Comparison of ENCODE assay signal across 8 cellular contexts in genomic region chr6:17987576-17988421, GRCh38. TPM values are rescaled to one million over a fixed set of nuclear protein-coding genes. Genes with fewer than 3 reads are reported as not detected.
A peak's percentile ranks its signal among the peaks of the same experiment; 100 is the strongest.
DNase-seq lines count a peak whose midpoint lies in the region; ATAC-seq and TF ChIP-seq lines count a peak whose summit lies in the region.

Gene KIF13A, minus strand, starts transcription at chr6:17987635. Its CDS starts 172 bp downstream, at chr6:17987463.

- H3K9me3 ChIP-seq in left ventricle myocardium inferior (replicated peaks) (no peaks in the 10 kb centered on the region), parathyroid adenoma (ENCODE audit: control insufficient read depth, low read length) (no peaks in the 10 kb centered on the region)

- TF ChIP-seq CTCF in left ventricle myocardium inferior (IDR thresholded peaks at IDR 0.05; ENCODE audit: borderline replicate concordance) (peak; percentile 50), parathyroid adenoma (IDR thresholded peaks at IDR 0.05) (peak; percentile 30)

- H3K27me3 ChIP-seq in left ventricle myocardium inferior (ENCODE audit: low read depth) (no peaks in the 10 kb centered on the region), parathyroid adenoma (ENCODE audit: control insufficient read depth, insufficient read depth, low read length) (no peaks in the 10 kb centered on the region)

- peak within 1 kb of the TSS; percentile 93 for H2AFZ ChIP-seq in parathyroid adenoma

- peak within 1 kb of the TSS; percentile 47 for H3K9ac ChIP-seq in parathyroid adenoma

- H3K4me1 ChIP-seq in left ventricle myocardium inferior (peaks cover 53% of the 10 kb centered on the region), parathyroid adenoma (peaks cover 17% of the 10 kb centered on the region)

- peak; percentile 61 for DNase-seq in ELF-1 (ENCODE audit: low read depth, low spot score)
- DNase-seq in HuH-7.5 (ENCODE audit: low spot score): peak; percentile 60
- DNase-seq in RKO (ENCODE audit: low spot score): peak; percentile 57
- peak in 57 of 58 donors; percentile 5 to 83 (median 64) for DNase-seq in anterior cingulate cortex (lab: John Stamatoyannopoulos, UW)
- peak; percentile 73 for DNase-seq in left ventricle myocardium inferior
- no peak for DNase-seq in NK-92 (lab: John Stamatoyannopoulos, UW; ENCODE audit: unreplicated experiment)

- H3K4me3 ChIP-seq in left ventricle myocardium inferior (peak within 1 kb of the TSS; percentile 90), parathyroid adenoma (ENCODE audit: low read depth, low read length) (peak within 1 kb of the TSS; percentile 85)

- H3K36me3 ChIP-seq in left ventricle myocardium inferior: no peaks in the 10 kb centered on the region
- no peaks in the 10 kb centered on the region for H3K36me3 ChIP-seq in parathyroid adenoma (ENCODE audit: control insufficient read depth, insufficient read depth, low read length)

- intact Hi-C loops in left ventricle myocardium inferior (cut with micrococcal nuclease): no loop called here

- ATAC-seq in GM21737 (IDR thresholded peaks at IDR 0.05; ENCODE audit: unreplicated experiment): peak; percentile 72

- peaks cover 5% of the 10 kb centered on the region for H3K79me2 ChIP-seq in parathyroid adenoma

- H3K4me2 ChIP-seq in parathyroid adenoma (ENCODE audit: low read length): peak within 1 kb of the TSS; percentile 98

- H3K27ac ChIP-seq in left ventricle myocardium inferior (replicated peaks) (peak within 1 kb of the TSS; percentile 99), parathyroid adenoma (peak within 1 kb of the TSS; percentile 81)

RNA-seq across cellular contexts. Expression of gene KIF13A, which starts in this region (rescaled TPM):
- 85.7 TPM for total RNA-seq in left ventricle myocardium inferior
